23 cellular contexts compared by ENCODE assay signal in genomic region chr9:125293134-125293533, GRCh38. TPM values are rescaled to one million over a fixed set of nuclear protein-coding genes. Genes with fewer than 3 reads are reported as not detected.
DNase-seq lines count a peak whose midpoint lies in the region; ATAC-seq and TF ChIP-seq lines count a peak whose summit lies in the region.
"Had no signal": no experiment of that assay in that cellular context is flagged by ENCODE, and none has a peak within 500 bp of the region (broad histone marks: within the 10 kb centered on the region; RNA-seq: fewer than 3 reads in every experiment).

No MANE protein-coding gene starts in this region.

- no peak overlapping the region for H3K4me3 Mint-ChIP-seq in activated CD4-positive, alpha-beta T cell treated with anti-CD3 and anti-CD28 coated beads for 36 hours
- no peak overlapping the region for H3K4me3 Mint-ChIP-seq in T-cell
- H3K4me3 Mint-ChIP-seq: activated naive CD4-positive, alpha-beta T cell treated with anti-CD3 and anti-CD28 coated beads for 36 hours; effector memory CD8-positive, alpha-beta T cell; immature natural killer cell; memory B cell; naive thymus-derived CD8-positive, alpha-beta T cell had no signal

- H3K36me3 Mint-ChIP-seq in activated CD4-positive, alpha-beta T cell treated with anti-CD3 and anti-CD28 coated beads for 36 hours (ENCODE audit: low read depth) = no peaks in the 10 kb centered on the region
- H3K36me3 Mint-ChIP-seq in T-cell = no peaks in the 10 kb centered on the region
- H3K36me3 Mint-ChIP-seq: immature natural killer cell had no signal

- peaks cover 26% of the 10 kb centered on the region for H3K4me1 ChIP-seq in PC-9 (replicated peaks; ENCODE audit: insufficient read depth)
- H3K4me1 ChIP-seq in psoas muscle = peaks cover 6% of the 10 kb centered on the region
- H3K4me1 ChIP-seq in stomach = peaks cover 8 to 55% (median 35%) of the 10 kb centered on the region in 4 donors

- H3K27ac ChIP-seq in PC-9 = peak overlapping the region; percentile 52
- H3K27ac ChIP-seq in psoas muscle = no peak overlapping the region
- no peak overlapping the region for H3K27ac ChIP-seq in stomach
- H3K27ac ChIP-seq: ascending aorta, heart left ventricle, upper lobe of left lung had no signal

- no peak overlapping the region for H3K27ac Mint-ChIP-seq in activated CD4-positive, alpha-beta T cell treated with anti-CD3 and anti-CD28 coated beads for 36 hours
- H3K27ac Mint-ChIP-seq in T-cell = no peak overlapping the region
- H3K27ac Mint-ChIP-seq: activated naive CD4-positive, alpha-beta T cell treated with anti-CD3 and anti-CD28 coated beads for 36 hours; effector memory CD8-positive, alpha-beta T cell; immature natural killer cell; memory B cell; naive thymus-derived CD8-positive, alpha-beta T cell had no signal

- no peaks in the 10 kb centered on the region for H3K27me3 Mint-ChIP-seq in activated CD4-positive, alpha-beta T cell treated with anti-CD3 and anti-CD28 coated beads for 36 hours
- H3K27me3 Mint-ChIP-seq in T-cell = no peaks in the 10 kb centered on the region
- H3K27me3 Mint-ChIP-seq: effector memory CD8-positive, alpha-beta T cell; memory B cell; naive thymus-derived CD8-positive, alpha-beta T cell had no signal

- 0 out of 2 replicates have a peak overlapping the region, but pooled peaks have one; percentile 4 for H3K4me2 ChIP-seq in PC-9

- H3K36me3 ChIP-seq in PC-9 (ENCODE audit: low read depth) (no peaks in the 10 kb centered on the region), psoas muscle (ENCODE audit: insufficient read depth in 1 of 2, low read depth in 1 of 2) (peaks cover 2 to 5% of the 10 kb centered on the region in 2 donors), stomach (peaks cover 0 to 16% (median 3%) of the 10 kb centered on the region in 4 donors)

- TF ChIP-seq POLR2A in stomach (IDR thresholded peaks at IDR 0.05) = no peak

- no TSS peak for BruUV-seq in PC-9 (replicated peaks; lab: Mats Ljungman, UMichigan)

- H4K20me1 ChIP-seq in PC-9 (ENCODE audit: insufficient read depth) = peaks cover 15% of the 10 kb centered on the region

- no peaks in the 10 kb centered on the region for H3K9me3 Mint-ChIP-seq in activated CD4-positive, alpha-beta T cell treated with anti-CD3 and anti-CD28 coated beads for 36 hours (ENCODE audit: low read depth)
- no peaks in the 10 kb centered on the region for H3K9me3 Mint-ChIP-seq in T-cell
- H3K9me3 Mint-ChIP-seq: activated naive CD4-positive, alpha-beta T cell treated with anti-CD3 and anti-CD28 coated beads for 36 hours; effector memory CD8-positive, alpha-beta T cell; immature natural killer cell; memory B cell; naive thymus-derived CD8-positive, alpha-beta T cell had no signal

- no peak for DNase-seq in activated CD4-positive, alpha-beta T cell treated with anti-CD3 and anti-CD28 coated beads for 36 hours
- no peak for DNase-seq in activated CD4-positive, alpha-beta T cell treated with anti-CD3 and anti-CD28 coated beads, Interleukin-2, amount 50 U/mL, for 1 hour
- peak in 1 of 2 experiments; percentile 63 for DNase-seq in PC-9
- peak; percentile 25 for DNase-seq in epithelial cell of proximal tubule (ENCODE audit: low read depth)
- no peak for DNase-seq in psoas muscle
- DNase-seq in T-cell = no peak
- no peak for DNase-seq in stomach
- DNase-seq: activated CD4-positive, alpha-beta T cell treated with anti-CD3 and anti-CD28 coated beads, Interleukin-2, amount 50 U/mL, for 48 hours; activated naive CD4-positive, alpha-beta T cell treated with anti-CD3 and anti-CD28 coated beads for 36 hours; activated T-cell treated with anti-CD3 and anti-CD28 coated beads, Interleukin-2, amount 50 U/mL, for 1 hour; BE2C; effector memory CD8-positive, alpha-beta T cell; heart left ventricle; immature natural killer cell; naive thymus-derived CD8-positive, alpha-beta T cell; NCI-H1930; NCI-H510A; SHP77 treated with DMSO at 0.1 percent for 48 hours; stimulated activated naive CD4-positive, alpha-beta T cell treated with Interleukin-2 at 50 U/mL for 16 hours; upper lobe of left lung had no signal

- no peaks in the 10 kb centered on the region for H3K9me2 ChIP-seq in PC-9 (ENCODE audit: insufficient read depth)

- no peak overlapping the region for H3K4me3 ChIP-seq in PC-9
- H3K4me3 ChIP-seq in epithelial cell of proximal tubule (ENCODE audit: low read depth, low read length) = no peak overlapping the region
- H3K4me3 ChIP-seq in psoas muscle = no peak overlapping the region
- no peak overlapping the region for H3K4me3 ChIP-seq in stomach
- H3K4me3 ChIP-seq: ascending aorta, heart left ventricle, upper lobe of left lung had no signal

- no peak overlapping the region for H2AFZ ChIP-seq in PC-9

- POLR2A ChIA-PET in activated CD4-positive, alpha-beta T cell treated with anti-CD3 and anti-CD28 coated beads for 36 hours (lab: Charles Lee) = interaction anchor here (0.6 kb wide), 2 partner anchors 95 to 234 kb away, joined by 3 to 4 read pairs; no protein-coding TSS in a partner anchor
- POLR2A ChIA-PET in PC-9 (lab: Charles Lee; ENCODE audit: unreplicated experiment) = no interaction called here
- POLR2A ChIA-PET in T-cell (lab: Charles Lee) = no interaction called here

- no peaks in the 10 kb centered on the region for H3K27me3 ChIP-seq in PC-9 (ENCODE audit: insufficient read depth, low read depth)
- H3K27me3 ChIP-seq in psoas muscle (ENCODE audit: insufficient read depth in 3 of 3, low read length in 2 of 3) = no peaks in the 10 kb centered on the region
- no peaks in the 10 kb centered on the region for H3K27me3 ChIP-seq in stomach
- H3K27me3 ChIP-seq: ascending aorta, BE2C, heart left ventricle, upper lobe of left lung had no signal

- H3F3A ChIP-seq in PC-9 (ENCODE audit: insufficient read depth, low read depth) = peaks cover 53% of the 10 kb centered on the region

- ATAC-seq in activated CD4-positive, alpha-beta T cell treated with anti-CD3 and anti-CD28 coated beads for 36 hours = peak; percentile 86
- ATAC-seq in psoas muscle (peak; percentile 32 to 50 (median 44)), T-cell (replicated peaks in 1 of 4) (no peak), GM19395 (IDR thresholded peaks at IDR 0.05; ENCODE audit: unreplicated experiment) (no peak)
- ATAC-seq: effector memory CD8-positive, alpha-beta T cell; heart left ventricle; naive thymus-derived CD8-positive, alpha-beta T cell had no signal

- intact Hi-C loops in activated CD4-positive, alpha-beta T cell treated with anti-CD3 and anti-CD28 coated beads for 36 hours (cut with DNase I, micrococcal nuclease) = loop anchor here in 1 of 2 experiments (5.0 kb wide), 1 partner anchor 51 kb away; the partner anchor contains the start of gene HSPA5
- intact Hi-C loops in PC-9 (cut with micrococcal nuclease; ENCODE audit: unreplicated experiment) (no loop called here), psoas muscle (cut with DNase I) (loop anchor here (10.0 kb wide), 1 partner anchor 52 kb away; no protein-coding TSS in a partner anchor), stomach (cut with DNase I; ENCODE audit: low total_unique reads) (no loop called here)

- TF ChIP-seq CTCF in PC-9 (conservative IDR thresholded peaks at IDR 0.05) = no peak
- no peak for TF ChIP-seq CTCF in epithelial cell of proximal tubule (conservative IDR thresholded peaks at IDR 0.05; ENCODE audit: low read depth, low read length)
- TF ChIP-seq CTCF in psoas muscle (IDR thresholded peaks at IDR 0.05) = no peak
- no peak for TF ChIP-seq CTCF in stomach (IDR thresholded peaks at IDR 0.05)

- CTCF ChIA-PET in activated CD4-positive, alpha-beta T cell treated with anti-CD3 and anti-CD28 coated beads for 36 hours (lab: Charles Lee) = no interaction called here
- CTCF ChIA-PET in PC-9 (lab: Charles Lee) (no interaction called here), T-cell (lab: Charles Lee) (no interaction called here)

- H3K79me2 ChIP-seq in PC-9 (ENCODE audit: low read depth) = peaks cover 38% of the 10 kb centered on the region

- peaks cover 2% of the 10 kb centered on the region for H3K4me1 Mint-ChIP-seq in activated CD4-positive, alpha-beta T cell treated with anti-CD3 and anti-CD28 coated beads for 36 hours
- peaks cover 11 to 19% (median 15%) of the 10 kb centered on the region in 3 donors for H3K4me1 Mint-ChIP-seq in T-cell

- H3K9me3 ChIP-seq in PC-9 (ENCODE audit: insufficient read depth, low read depth) (no peaks in the 10 kb centered on the region), psoas muscle (no peaks in the 10 kb centered on the region), stomach (no peaks in the 10 kb centered on the region)
- H3K9me3 ChIP-seq: ascending aorta, BE2C, heart left ventricle, upper lobe of left lung had no signal

- TF ChIP-seq EP300 in stomach (IDR thresholded peaks at IDR 0.05) = no peak

RNA-seq across cellular contexts. Expression of gene GAPVD1, which starts 31.5 kb away (rescaled TPM):
- 10 to 100 TPM; 41.6 to 47.7 TPM for total RNA-seq in activated CD4-positive, alpha-beta T cell treated with anti-CD3 and anti-CD28 coated beads for 36 hours
- total RNA-seq in PC-9 (2021) (58.2 and 70.3 TPM in 2 replicates), epithelial cell of proximal tubule (18.2 and 20.8 TPM in 2 replicates), psoas muscle (10 to 100 TPM; 33.0 to 49.3 (median 43.1) TPM), T-cell (10 to 100 TPM; 54.6 to 71.2 (median 57.4) TPM), stomach (100 to 1,000 TPM in 2 of 5 donors, 10 to 100 TPM in 3; 25.1 to 140 (median 42.6) TPM)
- polyA plus RNA-seq in psoas muscle (10 to 100 TPM in 2 of 3 donors, 1 to 10 TPM in 1; 9.7 to 26.3 (median 10.5) TPM), stomach (1 to 10 TPM; 3.9 to 5.0 (median 4.5) TPM)

RNA-seq across cellular contexts. Expression of gene HSPA5, which starts 52.0 kb away (rescaled TPM):
- total RNA-seq in activated CD4-positive, alpha-beta T cell treated with anti-CD3 and anti-CD28 coated beads for 36 hours = 100 to 1,000 TPM; 179 to 188 TPM
- total RNA-seq in PC-9 (2021) = 185 and 235 TPM in 2 replicates
- total RNA-seq in epithelial cell of proximal tubule = 210 and 241 TPM in 2 replicates
- 100 to 1,000 TPM in 1 of 4 donors, 10 to 100 TPM in 3; 53.2 to 160 (median 84.6) TPM for total RNA-seq in psoas muscle
- polyA plus RNA-seq in psoas muscle = 100 to 1,000 TPM in 1 of 3 donors, 10 to 100 TPM in 2; 76.7 to 179 (median 94.3) TPM
- total RNA-seq in T-cell = 100 to 1,000 TPM; 105 to 196 (median 118) TPM
- total RNA-seq in stomach = 100 to 1,000 TPM in 3 of 5 donors, 10 to 100 TPM in 2; 40.8 to 142 (median 137) TPM
- 10 to 100 TPM; 21.5 to 99.3 (median 61.0) TPM for polyA plus RNA-seq in stomach

Comparison
In these comparisons a context has a peak if more than half of its experiments do, and no peak if none do; other contexts are left out.
1. ATAC-seq: peak in activated CD4-positive, alpha-beta T cell treated with anti-CD3 and anti-CD28 coated beads for 36 hours (single experiment) and psoas muscle (4 of 4); none in T-cell (0 of 4) and GM19395 (single experiment).
2. intact Hi-C loops: an anchor here in psoas muscle (10.0 kb wide); none called in PC-9 and stomach.